ENCODE assay signal across 19 cellular contexts in genomic region chr4:135824759-135825331, GRCh38.
DNase-seq lines count a peak whose midpoint lies in the region; ATAC-seq and TF ChIP-seq lines count a peak whose summit lies in the region.
"Had no signal": no experiment of that assay in that cellular context is flagged by ENCODE, and none has a peak within 500 bp of the region (broad histone marks: within the 10 kb centered on the region; RNA-seq: fewer than 3 reads in every experiment).

No MANE protein-coding gene starts in this region.

- 18 to 29% (median 22%) methylated on average over 3 of the region's 3 CpGs for WGBS in psoas muscle, 3 donors

- no peaks in the 10 kb centered on the region for H3K36me3 Mint-ChIP-seq in neural progenitor cell
- H3K36me3 Mint-ChIP-seq: CD14-positive monocyte; CD4-positive, alpha-beta memory T cell; CD4-positive, CD25-positive, alpha-beta regulatory T cell; CD8-positive, alpha-beta memory T cell had no signal

- H3K9me3 Mint-ChIP-seq in neural progenitor cell = no peaks in the 10 kb centered on the region
- H3K9me3 Mint-ChIP-seq: CD14-positive monocyte had no signal

- H3K27ac ChIP-seq in neural progenitor cell (no peak overlapping the region), psoas muscle (no peak overlapping the region)
- H3K27ac ChIP-seq: BLaER1 had no signal

- intact Hi-C loops in psoas muscle (cut with DNase I) = no loop called here

- H3K9me3 ChIP-seq in adipocyte (ENCODE audit: control insufficient read depth, low read length) (no peaks in the 10 kb centered on the region), neural progenitor cell (ENCODE audit: low read depth) (no peaks in the 10 kb centered on the region), psoas muscle (no peaks in the 10 kb centered on the region)
- H3K9me3 ChIP-seq: BE2C, BLaER1 had no signal

- H3K4me1 Mint-ChIP-seq in neural progenitor cell = no peaks in the 10 kb centered on the region
- H3K4me1 Mint-ChIP-seq: CD14-positive monocyte; CD4-positive, alpha-beta memory T cell; CD4-positive, CD25-positive, alpha-beta regulatory T cell; CD8-positive, alpha-beta memory T cell had no signal

- no peaks in the 10 kb centered on the region for H3K4me1 ChIP-seq in adipocyte (ENCODE audit: control insufficient read depth, insufficient read depth, low read length)
- peaks cover 4% of the 10 kb centered on the region for H3K4me1 ChIP-seq in neural progenitor cell
- no peaks in the 10 kb centered on the region for H3K4me1 ChIP-seq in psoas muscle
- H3K4me1 ChIP-seq: BE2C, BLaER1 had no signal

- no peaks in the 10 kb centered on the region for H3K27me3 Mint-ChIP-seq in neural progenitor cell (ENCODE audit: insufficient read depth, low read depth)
- H3K27me3 Mint-ChIP-seq: CD4-positive, alpha-beta memory T cell; CD4-positive, CD25-positive, alpha-beta regulatory T cell; CD8-positive, alpha-beta memory T cell had no signal

- no peak overlapping the region for H3K27ac Mint-ChIP-seq in neural progenitor cell
- H3K27ac Mint-ChIP-seq: CD14-positive monocyte; CD4-positive, alpha-beta memory T cell; CD4-positive, CD25-positive, alpha-beta regulatory T cell; CD8-positive, alpha-beta memory T cell had no signal

- no peaks in the 10 kb centered on the region for H3F3A ChIP-seq in neural progenitor cell (ENCODE audit: low read depth)

- H3K79me2 ChIP-seq in neural progenitor cell (ENCODE audit: low read depth) = no peaks in the 10 kb centered on the region

- no peak overlapping the region for H3K9ac ChIP-seq in adipocyte (ENCODE audit: low read length)
- no peak overlapping the region for H3K9ac ChIP-seq in neural progenitor cell
- H3K9ac ChIP-seq: BLaER1 had no signal

- POLR2A ChIA-PET in GM10248 (lab: Yijun Ruan, JAX) = no interaction called here

- peak overlapping the region; percentile 47 for H2AFZ ChIP-seq in neural progenitor cell (replicated peaks)

- no peak overlapping the region for H3K4me2 ChIP-seq in neural progenitor cell
- H3K4me2 ChIP-seq: BLaER1 had no signal

- CTCF ChIA-PET in GM10248 (lab: Yijun Ruan, JAX) = no interaction called here

- no peaks in the 10 kb centered on the region for H4K20me1 ChIP-seq in neural progenitor cell (ENCODE audit: low read depth)
- H4K20me1 ChIP-seq: BLaER1 had no signal

- H3K27me3 ChIP-seq in adipocyte (replicated peaks; ENCODE audit: control insufficient read depth, insufficient read depth, low read length) (no peaks in the 10 kb centered on the region), neural progenitor cell (no peaks in the 10 kb centered on the region), psoas muscle (ENCODE audit: insufficient read depth in 3 of 3, low read length in 2 of 3) (no peaks in the 10 kb centered on the region)
- H3K27me3 ChIP-seq: BE2C, BLaER1 had no signal

- peak; percentile 57 for DNase-seq in adipocyte (ENCODE audit: low read depth)
- no peak for DNase-seq in neural progenitor cell (ENCODE audit: low spot score)
- no peak for DNase-seq in psoas muscle
- no peak for DNase-seq in DMS 273 treated with DMSO at 0.1 percent for 48 hours (lab: John Stamatoyannopoulos, UW)
- DNase-seq in T1000 (lab: John Stamatoyannopoulos, UW) = no peak
- no peak for DNase-seq in GM10248 (ENCODE audit: extremely low spot score)
- DNase-seq: 8988T; ACHN; BE2C; C1 segment of cervical spinal cord; CD4-positive, alpha-beta memory T cell; CD4-positive, CD25-positive, alpha-beta regulatory T cell; CD8-positive, alpha-beta memory T cell; COR-L47; DMS79 treated with DMSO at 0.1 percent for 48 hours; GF-D8 had no signal

- no peak overlapping the region for H3K4me3 Mint-ChIP-seq in neural progenitor cell
- H3K4me3 Mint-ChIP-seq: CD14-positive monocyte; CD4-positive, alpha-beta memory T cell; CD4-positive, CD25-positive, alpha-beta regulatory T cell; CD8-positive, alpha-beta memory T cell had no signal

- TF ChIP-seq CTCF in neural progenitor cell (IDR thresholded peaks at IDR 0.05) (no peak), psoas muscle (IDR thresholded peaks at IDR 0.05) (no peak), GM10248 (IDR thresholded peaks at IDR 0.05; ENCODE audit: control extremely low read depth, extremely low read depth, low read depth, missing control alignments) (no peak)

- H3K4me3 ChIP-seq in adipocyte (ENCODE audit: low read length) (no peak overlapping the region), neural progenitor cell (no peak overlapping the region), psoas muscle (no peak overlapping the region)
- H3K4me3 ChIP-seq: BLaER1, GM12878 had no signal

- H3K36me3 ChIP-seq in adipocyte (ENCODE audit: control insufficient read depth, insufficient read depth, low read length, severe bottlenecking) (no peaks in the 10 kb centered on the region), neural progenitor cell (no peaks in the 10 kb centered on the region), psoas muscle (ENCODE audit: insufficient read depth in 1 of 2, low read depth in 1 of 2) (no peaks in the 10 kb centered on the region)
- H3K36me3 ChIP-seq: BE2C, BLaER1 had no signal

- ATAC-seq in psoas muscle = peak in 3 of 4 donors; percentile 45 to 71 (median 65)
- ATAC-seq: GM12878 had no signal
